ENCODE assay signal across 15 cellular contexts in genomic region chr3:34323517-34323916, GRCh38.
DNase-seq lines count a peak whose midpoint lies in the region; ATAC-seq, FAIRE-seq and TF ChIP-seq lines count a peak whose summit lies in the region.
"Had no signal": no experiment of that assay in that cellular context is flagged by ENCODE, and none has a peak within 500 bp of the region (broad histone marks: within the 10 kb centered on the region; RNA-seq: fewer than 3 reads in every experiment).

No MANE protein-coding gene starts in this region.

- H3K27me3 Mint-ChIP-seq in HFFc6 (ENCODE audit: insufficient read depth) = no peaks in the 10 kb centered on the region; the same call in none of the 2 replicates
- H3K27me3 Mint-ChIP-seq: activated B cell treated with CpG ODN at 0.5 μM for 24 hours had no signal

- no peak overlapping the region for H2BK12ac ChIP-seq in mesenchymal stem cell (ENCODE audit: low read length in 2 of 2)

- no peak overlapping the region for H2BK5ac ChIP-seq in mesenchymal stem cell (ENCODE audit: low read depth, low read length, poor library complexity, severe bottlenecking)

- no peak overlapping the region for H3K4me3 ChIP-seq in mesenchymal stem cell (ENCODE audit: insufficient read depth in 1 of 2, low read depth in 1 of 2, low read length in 2 of 2)
- H3K4me3 ChIP-seq: prostate gland had no signal

- WGBS in mesenchymal stem cell = 64% methylated on average over 2 of the region's 2 CpGs

- H3K9ac ChIP-seq in mesenchymal stem cell (ENCODE audit: low read length) = no peak overlapping the region

- ATAC-seq in GM19463 (IDR thresholded peaks at IDR 0.05; ENCODE audit: unreplicated experiment) = peak; percentile 85
- peak; percentile 85 for ATAC-seq in HG02852 (IDR thresholded peaks at IDR 0.05; ENCODE audit: unreplicated experiment)
- ATAC-seq in HG03469 (IDR thresholded peaks at IDR 0.05; ENCODE audit: unreplicated experiment) = peak; percentile 86

- H3K14ac ChIP-seq in mesenchymal stem cell (ENCODE audit: low read length in 2 of 2) = no peak overlapping the region

- no peak overlapping the region for H3K4ac ChIP-seq in mesenchymal stem cell (ENCODE audit: low read depth in 1 of 2, low read length in 2 of 2)

- H3K18ac ChIP-seq in mesenchymal stem cell (ENCODE audit: low read depth in 1 of 2, low read length in 2 of 2) = no peak overlapping the region

- no peak overlapping the region for H4K91ac ChIP-seq in mesenchymal stem cell (ENCODE audit: low read length)

- no peaks in the 10 kb centered on the region for H3K36me3 Mint-ChIP-seq in HFFc6 (ENCODE audit: low read depth)
- H3K36me3 Mint-ChIP-seq: mesothelial cell of epicardium had no signal

- H3K79me1 ChIP-seq in mesenchymal stem cell (replicated peaks; ENCODE audit: low read length, poor library complexity, severe bottlenecking) = no peaks in the 10 kb centered on the region

- no peak overlapping the region for H3K23ac ChIP-seq in mesenchymal stem cell (ENCODE audit: low read length in 2 of 2)

- no peak overlapping the region for H3K27ac Mint-ChIP-seq in HFFc6
- H3K27ac Mint-ChIP-seq: activated B cell treated with CpG ODN at 0.5 μM for 24 hours, mesothelial cell of epicardium had no signal

- H3K27me3 ChIP-seq in mesenchymal stem cell (ENCODE audit: control insufficient read depth in 1 of 2, insufficient read depth in 1 of 2, low read length in 2 of 2) = no peaks in the 10 kb centered on the region

- no peak overlapping the region for H2BK15ac ChIP-seq in mesenchymal stem cell (ENCODE audit: low read depth, poor library complexity, severe bottlenecking)

- H2AFZ ChIP-seq in mesenchymal stem cell (ENCODE audit: low read depth, low read length) = no peak overlapping the region

- H2BK120ac ChIP-seq in mesenchymal stem cell (ENCODE audit: low read depth, low read length) = no peak overlapping the region

- H3K4me2 ChIP-seq in mesenchymal stem cell (ENCODE audit: low read length, poor library complexity, severe bottlenecking) = no peak overlapping the region

- FAIRE-seq in GM18507 (lab: Jason Lieb, UNC) = peak; percentile 72

- no peak for TF ChIP-seq CTCF in HFFc6 (IDR thresholded peaks at IDR 0.05)

- H3K9me3 Mint-ChIP-seq in HFFc6 = peaks cover 29% of the 10 kb centered on the region
- H3K9me3 Mint-ChIP-seq: activated B cell treated with CpG ODN at 0.5 μM for 24 hours had no signal

- no peak overlapping the region for H2AK5ac ChIP-seq in mesenchymal stem cell (ENCODE audit: low read length, severe bottlenecking)

- DNase-seq in GM18507 (ENCODE audit: extremely low spot score, insufficient read length, low read depth) = no peak
- DNase-seq in C1 segment of cervical spinal cord (lab: John Stamatoyannopoulos, UW) = no peak
- DNase-seq in mesenchymal stem cell = no peak
- no peak for DNase-seq in HFFc6
- DNase-seq in activated CD8-positive, alpha-beta memory T cell treated with anti-CD3 and anti-CD28 coated beads, Interleukin-2, amount 50 U/mL, for 48 hours = no peak
- DNase-seq: activated B cell treated with CpG ODN at 0.5 μM for 24 hours; activated T-cell treated with anti-CD3 and anti-CD28 coated beads, Interleukin-2, amount 50 U/mL, for 1 hour; dermis blood vessel endothelial cell; NCI-H524 treated with DMSO at 0.1 percent for 48 hours; SHP77 had no signal

- H4K8ac ChIP-seq in mesenchymal stem cell (ENCODE audit: low read length) = no peak overlapping the region

- no peaks in the 10 kb centered on the region for H3K4me1 Mint-ChIP-seq in HFFc6 (ENCODE audit: low read depth)
- H3K4me1 Mint-ChIP-seq: mesothelial cell of epicardium had no signal

- H3K9me3 ChIP-seq in mesenchymal stem cell (ENCODE audit: control insufficient read depth, low read length) = peaks cover 11% of the 10 kb centered on the region
- H3K9me3 ChIP-seq: prostate gland had no signal

- H3K4me3 Mint-ChIP-seq in HFFc6 = no peak overlapping the region
- H3K4me3 Mint-ChIP-seq: activated B cell treated with CpG ODN at 0.5 μM for 24 hours, mesothelial cell of epicardium had no signal

- no peak overlapping the region for H3K27ac ChIP-seq in mesenchymal stem cell (ENCODE audit: low read length, poor library complexity, severe bottlenecking)
- H3K27ac ChIP-seq: prostate gland had no signal

- H3K4me1 ChIP-seq in mesenchymal stem cell (ENCODE audit: control insufficient read depth, insufficient read depth, low read depth, low read length) = no peaks in the 10 kb centered on the region
- H3K4me1 ChIP-seq: prostate gland had no signal

- H3K36me3 ChIP-seq in mesenchymal stem cell (ENCODE audit: control insufficient read depth in 1 of 2, insufficient read depth in 2 of 2, low read depth in 1 of 2, low read length in 2 of 2) = no peaks in the 10 kb centered on the region
- H3K36me3 ChIP-seq: prostate gland had no signal
